Comparison of ENCODE assay signal across 1 cellular context in the genomic region with DNA sequence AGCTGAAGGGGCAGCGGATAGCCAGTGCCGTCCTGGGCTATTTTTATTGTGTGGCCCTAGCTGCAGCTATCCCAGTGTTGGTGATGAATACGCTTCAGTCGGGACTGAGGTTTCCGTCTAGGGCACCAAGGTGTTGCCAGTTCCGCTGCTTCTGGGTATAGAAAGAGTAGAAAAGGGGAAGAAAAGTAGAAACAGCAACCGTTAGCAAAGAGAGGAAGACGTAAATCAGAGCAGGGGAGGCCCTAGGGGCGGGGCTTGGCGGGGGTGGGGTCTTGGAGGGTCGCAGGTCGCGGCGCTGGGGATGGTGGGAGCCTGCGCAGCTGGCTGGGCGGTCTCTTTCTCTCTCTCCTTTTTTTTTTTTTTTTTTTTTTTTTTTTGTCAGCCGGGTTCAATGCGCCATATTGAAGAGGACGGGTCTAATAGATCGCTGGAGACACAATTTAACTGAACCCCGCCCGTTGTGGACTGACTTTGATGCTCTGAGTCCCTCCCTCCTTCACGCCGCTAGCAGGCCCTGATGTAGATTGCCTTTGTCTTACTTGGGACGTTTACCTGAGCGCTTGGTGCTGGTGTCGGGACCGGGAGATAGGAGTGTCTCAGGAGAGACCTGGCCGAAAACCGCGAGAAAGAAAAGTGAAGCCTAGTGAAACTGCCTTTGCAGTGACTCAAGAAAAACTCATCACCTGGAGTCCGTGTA.
A peak's percentile ranks its signal among the peaks of the same experiment; 100 is the strongest.
TF ChIP-seq lines count a peak whose summit lies in the region.

No MANE protein-coding gene starts in this region.

TF ChIP-seq in H1, 55 proteins besides CTCF, POLR2A, EP300 and RAD21 (continued from another document):
- TF ChIP-seq TBP (IDR thresholded peaks at IDR 0.05; ENCODE audit: low read depth, low read length) = 0 out of 2 replicates have a peak, but pooled peaks have one; percentile 14
